In genomic region chr2:224343226-224343625, GRCh38 we compare ENCODE assay signal across 18 cellular contexts. TPM values are rescaled to one million over a fixed set of nuclear protein-coding genes. Genes with fewer than 3 reads are reported as not detected.
A peak's percentile ranks its signal among the peaks of the same experiment; 100 is the strongest.
DNase-seq lines count a peak whose midpoint lies in the region; ATAC-seq and TF ChIP-seq lines count a peak whose summit lies in the region.
"Had no signal": no experiment of that assay in that cellular context is flagged by ENCODE, and none has a peak within 500 bp of the region (broad histone marks: within the 10 kb centered on the region; RNA-seq: fewer than 3 reads in every experiment).

No MANE protein-coding gene starts in this region.

- H3K36me3 Mint-ChIP-seq in naive thymus-derived CD4-positive, alpha-beta T cell = peaks cover 0 to 4% (median 0%) of the 10 kb centered on the region in 5 donors

- H3K27ac Mint-ChIP-seq in naive thymus-derived CD4-positive, alpha-beta T cell = no peak overlapping the region
- H3K27ac Mint-ChIP-seq: CD4-positive, alpha-beta T cell; H9 had no signal

- H3K4me3 Mint-ChIP-seq in naive thymus-derived CD4-positive, alpha-beta T cell = no peak overlapping the region
- H3K4me3 Mint-ChIP-seq: CD4-positive, alpha-beta T cell; H9 had no signal

- CTCF ChIA-PET in naive thymus-derived CD4-positive, alpha-beta T cell (lab: Charles Lee) = no interaction called here

- no peak overlapping the region for H2BK5ac ChIP-seq in neuronal stem cell (ENCODE audit: low read length)

- H3K27me3 ChIP-seq in neuronal stem cell (ENCODE audit: control insufficient read depth in 3 of 3, insufficient read depth in 3 of 3, low read depth in 1 of 3, low read length in 3 of 3) (no peaks in the 10 kb centered on the region), spleen (replicated peaks in 1 of 7) (no peaks in the 10 kb centered on the region)
- H3K27me3 ChIP-seq in naive thymus-derived CD4-positive, alpha-beta T cell (ENCODE audit: control insufficient read depth in 2 of 2, insufficient read depth in 2 of 2, low read length in 2 of 2) = no peaks in the 10 kb centered on the region

- H2BK12ac ChIP-seq in neuronal stem cell (ENCODE audit: low read length) = no peak overlapping the region

- H4K8ac ChIP-seq in neuronal stem cell (ENCODE audit: low read depth, low read length) = no peak overlapping the region

- TF ChIP-seq POLR2A in spleen (IDR thresholded peaks at IDR 0.05) = no peak

- H3K9me3 ChIP-seq in neuronal stem cell (replicated peaks in 1 of 2; ENCODE audit: control insufficient read depth in 2 of 2, insufficient read depth in 1 of 2, low read depth in 1 of 2, low read length in 2 of 2) (peaks cover 0 to 4% of the 10 kb centered on the region in 2 donors), spleen (peaks cover 0 to 10% (median 0%) of the 10 kb centered on the region in 8 donors)
- no peaks in the 10 kb centered on the region for H3K9me3 ChIP-seq in naive thymus-derived CD4-positive, alpha-beta T cell (ENCODE audit: control insufficient read depth in 2 of 3, low read length in 3 of 3)
- H3K9me3 ChIP-seq: A549 had no signal

- no peak overlapping the region for H3K4ac ChIP-seq in neuronal stem cell (ENCODE audit: low read length)

- H2AK5ac ChIP-seq in neuronal stem cell (ENCODE audit: low read depth, low read length) = no peak overlapping the region

- POLR2A ChIA-PET in naive thymus-derived CD4-positive, alpha-beta T cell (lab: Charles Lee) = no interaction called here

- no peak overlapping the region for H3K18ac ChIP-seq in neuronal stem cell (ENCODE audit: low read length)

- no peak overlapping the region for H3K4me3 ChIP-seq in neuronal stem cell (ENCODE audit: low read length in 2 of 2)
- no peak overlapping the region for H3K4me3 ChIP-seq in naive thymus-derived CD4-positive, alpha-beta T cell (ENCODE audit: low read length)
- H3K4me3 ChIP-seq in spleen = no peak overlapping the region
- H3K4me3 ChIP-seq: A549 had no signal

- no peak overlapping the region for H3K23ac ChIP-seq in neuronal stem cell (ENCODE audit: low read depth, low read length, poor library complexity)

- intact Hi-C loops in naive thymus-derived CD4-positive, alpha-beta T cell (cut with micrococcal nuclease) = no loop called here
- intact Hi-C loops in spleen (cut with DNase I; ENCODE audit: low total_unique reads) = no loop called here

- H4K91ac ChIP-seq in neuronal stem cell (ENCODE audit: low read depth, low read length, poor library complexity) = no peak overlapping the region

- H3K79me1 ChIP-seq in neuronal stem cell (ENCODE audit: low read depth, low read length) = no peaks in the 10 kb centered on the region

- no CpG with 5 or more reads among the region's 4 CpGs for WGBS in neuronal stem cell (ENCODE audit: extremely low coverage in 2 of 2, insufficient read length in 2 of 2, insufficient replicate concordance in 1 of 2), 2 donors
- WGBS in spleen, 5 donors = 76 to 90% (median 87%) methylated on average over 4 of the region's 4 CpGs

- H3K4me1 Mint-ChIP-seq in naive thymus-derived CD4-positive, alpha-beta T cell = no peaks in the 10 kb centered on the region
- H3K4me1 Mint-ChIP-seq: H9 had no signal

- DNase-seq in NCI-H82 (lab: John Stamatoyannopoulos, UW) (peak; percentile 13), NCI-H82 treated with DMSO at 0.1 percent for 48 hours (lab: John Stamatoyannopoulos, UW; ENCODE audit: unreplicated experiment) (no peak), foreskin melanocyte (peak; percentile 73), neuronal stem cell (ENCODE audit: low spot score) (peak; percentile 4), NCI-H1930 (lab: John Stamatoyannopoulos, UW) (no peak), SK-N-DZ (ENCODE audit: low spot score) (no peak), spleen (no peak)
- DNase-seq in naive thymus-derived CD4-positive, alpha-beta T cell = no peak
- DNase-seq: AML-193; CD4-positive, alpha-beta T cell; DMS153; DMS79; GDM1; H9 had no signal

- H3K36me3 ChIP-seq in neuronal stem cell (replicated peaks in 1 of 2; ENCODE audit: control insufficient read depth in 2 of 2, insufficient read depth in 2 of 2, low read length in 2 of 2) (no peaks in the 10 kb centered on the region), spleen (no peaks in the 10 kb centered on the region)
- no peaks in the 10 kb centered on the region for H3K36me3 ChIP-seq in naive thymus-derived CD4-positive, alpha-beta T cell (ENCODE audit: control insufficient read depth in 2 of 3, insufficient read depth in 3 of 3, low read length in 3 of 3)

- H3K9ac ChIP-seq in neuronal stem cell (ENCODE audit: low read depth, low read length, poor library complexity) = no peak overlapping the region

- no peak for TF ChIP-seq CTCF in spleen (IDR thresholded peaks at IDR 0.05 in 8 of 11, conservative IDR thresholded peaks at IDR 0.05 in 3 of 11)

- H3K27ac ChIP-seq in neuronal stem cell (replicated peaks; ENCODE audit: low read length) = no peak overlapping the region
- H3K27ac ChIP-seq in naive thymus-derived CD4-positive, alpha-beta T cell (ENCODE audit: low read depth, low read length) = no peak overlapping the region
- no peak overlapping the region for H3K27ac ChIP-seq in spleen
- H3K27ac ChIP-seq: 22Rv1, A549, C4-2B had no signal

- H3K4me2 ChIP-seq in neuronal stem cell (ENCODE audit: insufficient read depth, low read length, poor library complexity, severe bottlenecking) = no peak overlapping the region
- H3K4me2 ChIP-seq: A549 had no signal

- ATAC-seq in naive thymus-derived CD4-positive, alpha-beta T cell = no peak
- ATAC-seq: A549 had no signal

- H2AFZ ChIP-seq in neuronal stem cell (ENCODE audit: low read length) = no peak overlapping the region

- H2BK15ac ChIP-seq in neuronal stem cell (ENCODE audit: low read length) = no peak overlapping the region

- H3K9me3 Mint-ChIP-seq in naive thymus-derived CD4-positive, alpha-beta T cell = peaks cover 0 to 8% (median 3%) of the 10 kb centered on the region in 11 donors

- no peak overlapping the region for H3K14ac ChIP-seq in neuronal stem cell (ENCODE audit: low read length)

- H2BK120ac ChIP-seq in neuronal stem cell (ENCODE audit: low read depth, low read length) = no peak overlapping the region

- H3K27me3 Mint-ChIP-seq in naive thymus-derived CD4-positive, alpha-beta T cell = peaks cover 2 to 14% (median 10%) of the 10 kb centered on the region in 5 donors

- H3K4me1 ChIP-seq in neuronal stem cell (ENCODE audit: control insufficient read depth in 2 of 2, insufficient read depth in 1 of 2, low read depth in 1 of 2, low read length in 2 of 2) (peaks cover 0 to 5% of the 10 kb centered on the region in 2 donors), spleen (no peaks in the 10 kb centered on the region)
- no peaks in the 10 kb centered on the region for H3K4me1 ChIP-seq in naive thymus-derived CD4-positive, alpha-beta T cell (ENCODE audit: control insufficient read depth in 2 of 2, insufficient read depth in 2 of 2, low read length in 2 of 2)
- H3K4me1 ChIP-seq: A549 had no signal

RNA-seq across cellular contexts. Expression of gene FAM124B, which starts 58.7 kb away (rescaled TPM):
- polyA plus RNA-seq in neuronal stem cell (2013, experiment 1 of 2) = 0.06 TPM
- 0.07 TPM for polyA plus RNA-seq in neuronal stem cell (2013, experiment 2 of 2)
- 0.15 and 0.27 TPM in 2 replicates for polyA plus RNA-seq in SK-N-DZ (2014; cell fraction: cytosol; rRNA removed)
- 0.25 TPM in 1 of 2 replicates, not detected in the other for polyA plus RNA-seq in SK-N-DZ (2014; cell fraction: nucleus; rRNA removed)
- total RNA-seq in naive thymus-derived CD4-positive, alpha-beta T cell = 1 to 10 TPM in 2 of 5 experiments, under 1 TPM in 1, not detected in 2; 0.48 to 2.1 (median 1.3) TPM
- not detected for polyA plus RNA-seq in naive thymus-derived CD4-positive, alpha-beta T cell
- 1 to 10 TPM in 4 of 7 donors, under 1 TPM in 3; 0.57 to 2.8 (median 1.1) TPM for total RNA-seq in spleen
- polyA plus RNA-seq in spleen = under 1 TPM; 0.30 to 0.45 (median 0.33) TPM
- total RNA-seq: HT-29 had no signal
- polyA plus RNA-seq: A549 had no signal

Comparison
In these comparisons a context has a peak if more than half of its experiments do, and no peak if none do; other contexts are left out.
1. DNase-seq: peak in NCI-H82 (single experiment), foreskin melanocyte (single experiment) and neuronal stem cell (single experiment); none in NCI-H82 treated with DMSO at 0.1 percent for 48 hours (single experiment), NCI-H1930 (0 of 2), SK-N-DZ (single experiment), naive thymus-derived CD4-positive, alpha-beta T cell (0 of 9) and spleen (single experiment).